Comparison of ENCODE assay signal across 1 cellular context in the genomic region with DNA sequence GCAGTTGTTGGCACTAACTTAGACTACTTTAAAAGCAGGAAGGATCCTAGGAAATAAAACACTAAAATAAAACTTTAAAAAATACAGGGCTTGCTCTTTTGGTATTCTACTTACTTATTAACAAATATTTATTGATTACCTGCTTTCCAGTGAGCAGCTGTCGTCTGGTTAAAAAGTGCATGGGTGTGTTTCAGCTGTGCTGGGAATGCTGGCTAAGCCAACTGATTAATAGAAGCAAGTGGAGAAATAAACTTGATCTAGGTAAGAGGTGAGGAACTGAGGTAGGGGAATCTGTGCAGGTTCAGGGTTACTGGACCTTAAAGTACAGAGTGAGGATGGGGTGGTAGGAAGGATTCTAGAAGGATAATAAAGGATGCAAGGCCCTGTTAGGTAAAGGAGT.
TF ChIP-seq lines count a peak whose summit lies in the region.

No MANE protein-coding gene starts in this region.

TF ChIP-seq in WTC11, 78 proteins besides CTCF, POLR2A, EP300 and RAD21 (continued from another document):
- TF ChIP-seq E2F1 (CRISPR knock-in tag; IDR thresholded peaks at IDR 0.05) (no peak), TCF7 (CRISPR knock-in tag; IDR thresholded peaks at IDR 0.05; ENCODE audit: low read depth) (no peak), E2F4 (CRISPR knock-in tag; IDR thresholded peaks at IDR 0.05; ENCODE audit: borderline replicate concordance, low read depth) (no peak), RELA (CRISPR knock-in tag; IDR thresholded peaks at IDR 0.05; ENCODE audit: borderline replicate concordance) (no peak), ZNF671 (CRISPR knock-in tag; IDR thresholded peaks at IDR 0.05) (no peak), ETV6 (CRISPR knock-in tag; IDR thresholded peaks at IDR 0.05) (no peak), ZNF232 (CRISPR knock-in tag; IDR thresholded peaks at IDR 0.05) (no peak)
- TF ChIP-seq, protein P1, sequence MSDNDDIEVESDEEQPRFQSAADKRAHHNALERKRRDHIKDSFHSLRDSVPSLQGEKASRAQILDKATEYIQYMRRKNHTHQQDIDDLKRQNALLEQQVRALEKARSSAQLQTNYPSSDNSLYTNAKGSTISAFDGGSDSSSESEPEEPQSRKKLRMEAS (CRISPR knock-in tag; IDR thresholded peaks at IDR 0.05), result no peak
- TF ChIP-seq, protein P2, sequence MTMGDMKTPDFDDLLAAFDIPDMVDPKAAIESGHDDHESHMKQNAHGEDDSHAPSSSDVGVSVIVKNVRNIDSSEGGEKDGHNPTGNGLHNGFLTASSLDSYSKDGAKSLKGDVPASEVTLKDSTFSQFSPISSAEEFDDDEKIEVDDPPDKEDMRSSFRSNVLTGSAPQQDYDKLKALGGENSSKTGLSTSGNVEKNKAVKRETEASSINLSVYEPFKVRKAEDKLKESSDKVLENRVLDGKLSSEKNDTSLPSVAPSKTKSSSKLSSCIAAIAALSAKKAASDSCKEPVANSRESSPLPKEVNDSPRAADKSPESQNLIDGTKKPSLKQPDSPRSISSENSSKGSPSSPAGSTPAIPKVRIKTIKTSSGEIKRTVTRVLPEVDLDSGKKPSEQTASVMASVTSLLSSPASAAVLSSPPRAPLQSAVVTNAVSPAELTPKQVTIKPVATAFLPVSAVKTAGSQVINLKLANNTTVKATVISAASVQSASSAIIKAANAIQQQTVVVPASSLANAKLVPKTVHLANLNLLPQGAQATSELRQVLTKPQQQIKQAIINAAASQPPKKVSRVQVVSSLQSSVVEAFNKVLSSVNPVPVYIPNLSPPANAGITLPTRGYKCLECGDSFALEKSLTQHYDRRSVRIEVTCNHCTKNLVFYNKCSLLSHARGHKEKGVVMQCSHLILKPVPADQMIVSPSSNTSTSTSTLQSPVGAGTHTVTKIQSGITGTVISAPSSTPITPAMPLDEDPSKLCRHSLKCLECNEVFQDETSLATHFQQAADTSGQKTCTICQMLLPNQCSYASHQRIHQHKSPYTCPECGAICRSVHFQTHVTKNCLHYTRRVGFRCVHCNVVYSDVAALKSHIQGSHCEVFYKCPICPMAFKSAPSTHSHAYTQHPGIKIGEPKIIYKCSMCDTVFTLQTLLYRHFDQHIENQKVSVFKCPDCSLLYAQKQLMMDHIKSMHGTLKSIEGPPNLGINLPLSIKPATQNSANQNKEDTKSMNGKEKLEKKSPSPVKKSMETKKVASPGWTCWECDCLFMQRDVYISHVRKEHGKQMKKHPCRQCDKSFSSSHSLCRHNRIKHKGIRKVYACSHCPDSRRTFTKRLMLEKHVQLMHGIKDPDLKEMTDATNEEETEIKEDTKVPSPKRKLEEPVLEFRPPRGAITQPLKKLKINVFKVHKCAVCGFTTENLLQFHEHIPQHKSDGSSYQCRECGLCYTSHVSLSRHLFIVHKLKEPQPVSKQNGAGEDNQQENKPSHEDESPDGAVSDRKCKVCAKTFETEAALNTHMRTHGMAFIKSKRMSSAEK (CRISPR knock-in tag; IDR thresholded peaks at IDR 0.05; ENCODE audit: borderline replicate concordance), result no peak
